14 cellular contexts compared by ENCODE assay signal in the genomic region with DNA sequence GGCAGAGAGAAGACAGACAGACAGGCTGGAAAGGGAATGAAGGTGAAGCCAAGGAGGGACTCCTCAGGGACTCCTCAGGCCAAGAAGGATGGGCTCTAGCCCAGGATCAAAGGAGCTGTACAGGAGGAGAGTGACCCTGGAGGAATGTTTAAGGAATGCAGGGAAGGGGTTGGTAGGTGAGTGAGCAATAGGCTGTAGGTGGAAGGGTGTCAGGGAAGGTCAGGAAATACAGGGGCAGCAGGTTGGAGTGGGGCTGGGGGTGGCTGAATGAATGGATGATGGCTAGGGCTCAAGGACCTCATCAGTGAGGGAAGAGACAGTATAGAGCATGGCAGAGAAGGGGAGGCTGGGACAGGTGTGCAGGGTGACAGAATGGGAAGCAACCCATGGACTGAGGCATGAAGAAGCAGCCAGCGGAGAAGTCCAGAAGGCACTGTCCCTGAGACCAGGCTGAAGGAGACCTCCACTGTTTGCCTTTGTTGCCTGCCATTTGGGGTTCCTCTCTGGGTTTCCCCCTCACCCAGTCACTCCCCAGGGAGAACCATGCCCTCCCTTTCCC. TPM values are rescaled to one million over a fixed set of nuclear protein-coding genes. Genes with fewer than 3 reads are reported as not detected.
DNase-seq lines count a peak whose midpoint lies in the region; ATAC-seq and TF ChIP-seq lines count a peak whose summit lies in the region.
"Had no signal": no experiment of that assay in that cellular context is flagged by ENCODE, and none has a peak within 500 bp of the region (broad histone marks: within the 10 kb centered on the region; RNA-seq: fewer than 3 reads in every experiment).

No MANE protein-coding gene starts in this region.

- no peaks in the 10 kb centered on the region for H3F3A ChIP-seq in PC-3 (ENCODE audit: low read length, unreplicated experiment)

- H3K36me3 ChIP-seq in sigmoid colon (peaks cover 18 to 31% (median 24%) of the 10 kb centered on the region in 4 donors), PC-3 (ENCODE audit: low read depth, low read length) (no peaks in the 10 kb centered on the region)
- H3K36me3 ChIP-seq: HAP-1 had no signal

- H3K9me3 Mint-ChIP-seq in activated CD4-positive, alpha-beta memory T cell treated with anti-CD3 and anti-CD28 coated beads, Interleukin-2, amount 10 ng/mL, durations not matched to agents 7 days and 5 days = no peaks in the 10 kb centered on the region
- H3K9me3 Mint-ChIP-seq in activated CD4-positive, alpha-beta memory T cell treated with anti-CD3 and anti-CD28 coated beads for 36 hours = no peaks in the 10 kb centered on the region
- H3K9me3 Mint-ChIP-seq in activated B cell treated with CpG ODN at 0.5 μM for 24 hours = no peaks in the 10 kb centered on the region

- CTCF ChIA-PET in activated CD4-positive, alpha-beta memory T cell treated with anti-CD3 and anti-CD28 coated beads, Interleukin-2, amount 10 ng/mL, durations not matched to agents 7 days and 5 days (lab: Charles Lee) = no interaction called here
- CTCF ChIA-PET in activated CD4-positive, alpha-beta memory T cell treated with anti-CD3 and anti-CD28 coated beads for 36 hours (lab: Charles Lee) = interaction anchor here (0.6 kb wide), 1 partner anchor 38 kb away, joined by 3 read pairs; no protein-coding TSS in a partner anchor
- CTCF ChIA-PET in activated B cell treated with CpG ODN at 0.5 μM for 24 hours (lab: Charles Lee) = interaction anchor here (0.8 kb wide), 1 partner anchor 42 kb away, joined by 3 read pairs; no protein-coding TSS in a partner anchor
- CTCF ChIA-PET in PC-3 (lab: Charles Lee) = no interaction called here

- TF ChIP-seq POLR2A in sigmoid colon (IDR thresholded peaks at IDR 0.05) = no peak

- H3K4me3 ChIP-seq in iPS-11a (ENCODE audit: low read depth, low read length) (peak overlapping the region; percentile 47), sigmoid colon (no peak overlapping the region), PC-3 (ENCODE audit: low read length) (no peak overlapping the region)
- H3K4me3 ChIP-seq: HAP-1 had no signal

- POLR2A ChIA-PET in activated CD4-positive, alpha-beta memory T cell treated with anti-CD3 and anti-CD28 coated beads, Interleukin-2, amount 10 ng/mL, durations not matched to agents 7 days and 5 days (lab: Charles Lee) = no interaction called here
- POLR2A ChIA-PET in activated CD4-positive, alpha-beta memory T cell treated with anti-CD3 and anti-CD28 coated beads for 36 hours (lab: Charles Lee) = no interaction called here
- POLR2A ChIA-PET in activated B cell treated with CpG ODN at 0.5 μM for 24 hours (lab: Charles Lee) = interaction anchor here (0.5 to 3.3 kb wide), 4 partner anchors 8 to 322 kb away, joined by 3 to 27 read pairs (median 5); a partner anchor contains a TSS
- POLR2A ChIA-PET in PC-3 (lab: Charles Lee; ENCODE audit: unreplicated experiment) = interaction anchor here (0.6 kb wide), 1 partner anchor 69 kb away, joined by 14 read pairs; no protein-coding TSS in a partner anchor

- H3K4me3 Mint-ChIP-seq in activated CD4-positive, alpha-beta memory T cell treated with anti-CD3 and anti-CD28 coated beads, Interleukin-2, amount 10 ng/mL, durations not matched to agents 7 days and 5 days = no peak overlapping the region
- H3K4me3 Mint-ChIP-seq in activated CD4-positive, alpha-beta memory T cell treated with anti-CD3 and anti-CD28 coated beads for 36 hours = no peak overlapping the region
- peak overlapping the region; percentile 67 for H3K4me3 Mint-ChIP-seq in activated B cell treated with CpG ODN at 0.5 μM for 24 hours

- peaks cover 39% of the 10 kb centered on the region for H3K36me3 Mint-ChIP-seq in activated CD4-positive, alpha-beta memory T cell treated with anti-CD3 and anti-CD28 coated beads, Interleukin-2, amount 10 ng/mL, durations not matched to agents 7 days and 5 days (ENCODE audit: low read depth)
- H3K36me3 Mint-ChIP-seq in activated CD4-positive, alpha-beta memory T cell treated with anti-CD3 and anti-CD28 coated beads for 36 hours = peaks cover 16% of the 10 kb centered on the region
- H3K36me3 Mint-ChIP-seq in activated B cell treated with CpG ODN at 0.5 μM for 24 hours (ENCODE audit: low read depth) = peaks cover 28% of the 10 kb centered on the region

- no peak for TF ChIP-seq EP300 in sigmoid colon (IDR thresholded peaks at IDR 0.05)

- H3K9me2 ChIP-seq in PC-3 (replicated peaks; ENCODE audit: low read length) = no peaks in the 10 kb centered on the region

- H3K27me3 ChIP-seq in sigmoid colon = no peaks in the 10 kb centered on the region
- H3K27me3 ChIP-seq in PC-3 (ENCODE audit: low read length) = no peaks in the 10 kb centered on the region

- peak overlapping the region; percentile 7 for H3K27ac Mint-ChIP-seq in activated CD4-positive, alpha-beta memory T cell treated with anti-CD3 and anti-CD28 coated beads, Interleukin-2, amount 10 ng/mL, durations not matched to agents 7 days and 5 days
- H3K27ac Mint-ChIP-seq in activated CD4-positive, alpha-beta memory T cell treated with anti-CD3 and anti-CD28 coated beads for 36 hours = no peak overlapping the region
- H3K27ac Mint-ChIP-seq in activated B cell treated with CpG ODN at 0.5 μM for 24 hours = peak overlapping the region; percentile 60

- H3K4me1 Mint-ChIP-seq in activated CD4-positive, alpha-beta memory T cell treated with anti-CD3 and anti-CD28 coated beads, Interleukin-2, amount 10 ng/mL, durations not matched to agents 7 days and 5 days = peaks cover 51% of the 10 kb centered on the region
- peaks cover 46% of the 10 kb centered on the region for H3K4me1 Mint-ChIP-seq in activated CD4-positive, alpha-beta memory T cell treated with anti-CD3 and anti-CD28 coated beads for 36 hours (ENCODE audit: low read depth)
- H3K4me1 Mint-ChIP-seq in activated B cell treated with CpG ODN at 0.5 μM for 24 hours = peaks cover 63% of the 10 kb centered on the region

- no peaks in the 10 kb centered on the region for H3K79me2 ChIP-seq in PC-3 (ENCODE audit: low read length)

- no peak for DNase-seq in activated CD4-positive, alpha-beta memory T cell treated with anti-CD3 and anti-CD28 coated beads, Interleukin-2, amount 10 ng/mL, durations not matched to agents 7 days and 5 days
- no peak for DNase-seq in activated CD4-positive, alpha-beta memory T cell treated with anti-CD3 and anti-CD28 coated beads for 36 hours
- DNase-seq in activated B cell treated with CpG ODN at 0.5 μM for 24 hours = no peak
- DNase-seq in sigmoid colon = no peak
- DNase-seq in NCI-H1105 (lab: John Stamatoyannopoulos, UW) = no peak
- no peak for DNase-seq in PC-3
- no peak for DNase-seq in mucosa of gallbladder (ENCODE audit: low spot score)
- DNase-seq: ACHN; activated T-cell treated with anti-CD3 and anti-CD28 coated beads, Interleukin-2, amount 50 U/mL, for 48 hours; GF-D8; NCI-H774 had no signal

- H4K20me1 ChIP-seq in PC-3 (ENCODE audit: low read length) = no peaks in the 10 kb centered on the region

- intact Hi-C loops in activated CD4-positive, alpha-beta memory T cell treated with anti-CD3 and anti-CD28 coated beads for 36 hours (cut with micrococcal nuclease) = no loop called here
- intact Hi-C loops in activated B cell treated with CpG ODN at 0.5 μM for 24 hours (cut with micrococcal nuclease) = loop anchor here (5.0 kb wide), 2 partner anchors 226 to 354 kb away; a partner anchor contains a TSS
- intact Hi-C loops in sigmoid colon (cut with DNase I) = no loop called here
- intact Hi-C loops in PC-3 (cut with micrococcal nuclease) = no loop called here

- no TSS peak for BruUV-seq in PC-3 (replicated peaks; lab: Mats Ljungman, UMichigan)

- H3K4me1 ChIP-seq in sigmoid colon (peaks cover 0 to 59% (median 54%) of the 10 kb centered on the region in 4 donors), PC-3 (ENCODE audit: insufficient read depth, low read length) (peaks cover 8% of the 10 kb centered on the region; the same call in 1 of the 2 replicates)

- no peak overlapping the region for H3K9ac ChIP-seq in PC-3 (ENCODE audit: low read length)

- no peak for TF ChIP-seq CTCF in activated B cell treated with CpG ODN at 0.5 μM for 24 hours (IDR thresholded peaks at IDR 0.05)
- TF ChIP-seq CTCF in sigmoid colon (IDR thresholded peaks at IDR 0.05) = no peak
- no peak for TF ChIP-seq CTCF in PC-3 (conservative IDR thresholded peaks at IDR 0.05; ENCODE audit: low read depth, low read length)

- H3K27me3 Mint-ChIP-seq in activated CD4-positive, alpha-beta memory T cell treated with anti-CD3 and anti-CD28 coated beads, Interleukin-2, amount 10 ng/mL, durations not matched to agents 7 days and 5 days = no peaks in the 10 kb centered on the region
- no peaks in the 10 kb centered on the region for H3K27me3 Mint-ChIP-seq in activated CD4-positive, alpha-beta memory T cell treated with anti-CD3 and anti-CD28 coated beads for 36 hours
- H3K27me3 Mint-ChIP-seq in activated B cell treated with CpG ODN at 0.5 μM for 24 hours = no peaks in the 10 kb centered on the region

- no peak overlapping the region for H2AFZ ChIP-seq in PC-3 (ENCODE audit: low read length)

- no peak overlapping the region for H3K4me2 ChIP-seq in PC-3 (ENCODE audit: low read length)

- ATAC-seq in activated B cell treated with CpG ODN at 0.5 μM for 24 hours (ENCODE audit: low read depth) (no peak), PC-3 (no peak)
- ATAC-seq: sciatic nerve had no signal

- no peaks in the 10 kb centered on the region for H3K9me3 ChIP-seq in sigmoid colon
- H3K9me3 ChIP-seq in PC-3 (ENCODE audit: low read length) = no peaks in the 10 kb centered on the region
- H3K9me3 ChIP-seq: HAP-1 had no signal

- peak overlapping the region in 3 of 4 donors; percentile 74 to 91 (median 80) for H3K27ac ChIP-seq in sigmoid colon
- H3K27ac ChIP-seq in PC-3 (ENCODE audit: low read length) = no peak overlapping the region

- WGBS in sigmoid colon, 2 donors = 90 to 95% methylated on average over 1 of the region's 1 CpG

RNA-seq across cellular contexts. Expression of a gene that starts 13.2 kb away (rescaled TPM):
- total RNA-seq in activated CD4-positive, alpha-beta memory T cell treated with anti-CD3 and anti-CD28 coated beads, Interleukin-2, amount 10 ng/mL, durations not matched to agents 7 days and 5 days = 10 to 100 TPM; 35.3 to 39.7 TPM
- 10 to 100 TPM; 34.3 to 35.8 TPM for total RNA-seq in activated CD4-positive, alpha-beta memory T cell treated with anti-CD3 and anti-CD28 coated beads for 36 hours
- total RNA-seq in activated B cell treated with CpG ODN at 0.5 μM for 24 hours = 19.5 and 25.4 TPM in 2 replicates
- total RNA-seq in sigmoid colon = 10 to 100 TPM in 1 of 4 donors, 1 to 10 TPM in 3; 6.4 to 24.6 (median 9.9) TPM
- 10 to 100 TPM in 1 of 3 donors, 1 to 10 TPM in 1, under 1 TPM in 1; 0.92 to 17.8 (median 2.4) TPM for polyA plus RNA-seq in sigmoid colon
- 1.9 and 2.9 TPM in 2 replicates for total RNA-seq in PC-3 (2014; rRNA removed)
- total RNA-seq in mucosa of gallbladder = 31.0 TPM

RNA-seq across cellular contexts. Expression of a gene that starts 15.2 kb away (rescaled TPM):
- total RNA-seq in activated CD4-positive, alpha-beta memory T cell treated with anti-CD3 and anti-CD28 coated beads, Interleukin-2, amount 10 ng/mL, durations not matched to agents 7 days and 5 days = 100 to 1,000 TPM; 243 TPM
- 100 to 1,000 TPM; 190 to 198 TPM for total RNA-seq in activated CD4-positive, alpha-beta memory T cell treated with anti-CD3 and anti-CD28 coated beads for 36 hours
- 111 and 120 TPM in 2 replicates for total RNA-seq in activated B cell treated with CpG ODN at 0.5 μM for 24 hours
- total RNA-seq in sigmoid colon = 100 to 1,000 TPM; 102 to 148 (median 120) TPM
- 100 to 1,000 TPM; 110 to 193 (median 153) TPM for polyA plus RNA-seq in sigmoid colon
- 227 and 242 TPM in 2 replicates for total RNA-seq in PC-3 (2014; rRNA removed)
- 238 TPM for total RNA-seq in mucosa of gallbladder

RNA-seq across cellular contexts. Expression of a gene that starts 21.3 kb away (rescaled TPM):
- total RNA-seq in activated CD4-positive, alpha-beta memory T cell treated with anti-CD3 and anti-CD28 coated beads, Interleukin-2, amount 10 ng/mL, durations not matched to agents 7 days and 5 days = 1 to 10 TPM; 6.9 to 7.4 TPM
- 10 to 100 TPM in 1 of 2 experiments, 1 to 10 TPM in 1; 9.7 to 10.1 TPM for total RNA-seq in activated CD4-positive, alpha-beta memory T cell treated with anti-CD3 and anti-CD28 coated beads for 36 hours
- 10.7 and 12.5 TPM in 2 replicates for total RNA-seq in activated B cell treated with CpG ODN at 0.5 μM for 24 hours
- total RNA-seq in sigmoid colon = 1 to 10 TPM; 1.1 to 3.6 (median 1.4) TPM
- polyA plus RNA-seq in sigmoid colon = 1 to 10 TPM in 2 of 3 donors, under 1 TPM in 1; 0.60 to 4.2 (median 1.8) TPM
- total RNA-seq in PC-3 (2014; rRNA removed) = 7.0 and 9.1 TPM in 2 replicates
- total RNA-seq in mucosa of gallbladder = 8.0 TPM

RNA-seq across cellular contexts. Expression of a gene that starts 22.3 kb away (rescaled TPM):
- 10 to 100 TPM; 46.4 to 51.4 TPM for total RNA-seq in activated CD4-positive, alpha-beta memory T cell treated with anti-CD3 and anti-CD28 coated beads, Interleukin-2, amount 10 ng/mL, durations not matched to agents 7 days and 5 days
- 10 to 100 TPM; 32.4 to 42.3 TPM for total RNA-seq in activated CD4-positive, alpha-beta memory T cell treated with anti-CD3 and anti-CD28 coated beads for 36 hours
- total RNA-seq in activated B cell treated with CpG ODN at 0.5 μM for 24 hours (76.0 and 83.4 TPM in 2 replicates), sigmoid colon (10 to 100 TPM; 57.1 to 82.3 (median 66.0) TPM), PC-3 (2014; rRNA removed) (36.6 and 40.3 TPM in 2 replicates), mucosa of gallbladder (82.3 TPM)
- polyA plus RNA-seq in sigmoid colon = 10 to 100 TPM; 22.4 to 43.2 (median 43.2) TPM

RNA-seq across cellular contexts. Expression of a gene that starts 41.5 kb away (rescaled TPM):
- 100 to 1,000 TPM; 125 to 127 TPM for total RNA-seq in activated CD4-positive, alpha-beta memory T cell treated with anti-CD3 and anti-CD28 coated beads, Interleukin-2, amount 10 ng/mL, durations not matched to agents 7 days and 5 days
- 100 to 1,000 TPM in 1 of 2 experiments, 10 to 100 TPM in 1; 94.6 to 103 TPM for total RNA-seq in activated CD4-positive, alpha-beta memory T cell treated with anti-CD3 and anti-CD28 coated beads for 36 hours
- total RNA-seq in activated B cell treated with CpG ODN at 0.5 μM for 24 hours (1.9 and 2.2 TPM in 2 replicates), sigmoid colon (1 to 10 TPM in 2 of 4 donors, under 1 TPM in 2; 0.49 to 5.5 (median 1.3) TPM), PC-3 (2014; rRNA removed) (60.6 and 66.7 TPM in 2 replicates), mucosa of gallbladder (2.1 TPM)
- polyA plus RNA-seq in sigmoid colon = 10 to 100 TPM in 1 of 3 donors, 1 to 10 TPM in 2; 1.2 to 23.0 (median 4.6) TPM

Comparison
In these comparisons a context has a peak if more than half of its experiments do, and no peak if none do; other contexts are left out.
1. CTCF ChIA-PET loops: an anchor here in activated CD4-positive, alpha-beta memory T cell treated with anti-CD3 and anti-CD28 coated beads for 36 hours (0.6 kb wide) and activated B cell treated with CpG ODN at 0.5 μM for 24 hours (0.8 kb wide); none called in activated CD4-positive, alpha-beta memory T cell treated with anti-CD3 and anti-CD28 coated beads, Interleukin-2, amount 10 ng/mL, durations not matched to agents 7 days and 5 days and PC-3.
2. POLR2A ChIA-PET loops: an anchor here in activated B cell treated with CpG ODN at 0.5 μM for 24 hours (0.5 to 3.3 kb wide) and PC-3 (0.6 kb wide); none called in activated CD4-positive, alpha-beta memory T cell treated with anti-CD3 and anti-CD28 coated beads, Interleukin-2, amount 10 ng/mL, durations not matched to agents 7 days and 5 days and activated CD4-positive, alpha-beta memory T cell treated with anti-CD3 and anti-CD28 coated beads for 36 hours.